Comparison of ENCODE assay signal across 8 cellular contexts in the genomic region with DNA sequence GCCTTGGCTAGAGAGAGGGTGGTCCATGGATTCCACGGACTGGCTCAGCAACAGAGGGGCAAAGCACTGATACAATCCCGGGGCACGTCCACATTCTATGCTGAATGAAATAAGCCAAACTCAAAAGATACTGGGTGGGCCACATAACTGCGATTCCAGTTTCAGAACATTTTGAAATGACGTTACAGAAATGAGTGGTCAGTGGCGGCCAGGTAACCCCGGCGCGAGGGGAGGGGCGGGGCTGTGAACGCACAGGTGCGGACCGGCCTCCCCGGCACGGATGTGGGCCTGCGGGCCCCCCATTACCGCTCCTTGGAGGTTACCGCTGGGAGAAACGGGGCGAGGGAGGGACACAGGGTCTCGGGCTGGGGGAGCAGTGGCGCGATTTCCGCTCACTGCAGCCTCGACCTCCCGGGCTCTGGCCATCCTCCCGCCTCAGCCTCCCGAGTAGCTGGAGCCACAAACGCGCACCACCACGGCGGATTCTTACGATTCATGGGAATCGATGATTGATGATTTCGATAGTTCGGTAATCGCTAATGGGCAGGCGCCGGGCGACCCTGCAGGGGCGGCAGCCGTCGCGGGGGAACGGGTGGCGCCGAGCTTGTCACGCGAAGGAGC. TPM values are rescaled to one million over a fixed set of nuclear protein-coding genes. Genes with fewer than 3 reads are reported as not detected.
DNase-seq lines count a peak whose midpoint lies in the region; ATAC-seq and TF ChIP-seq lines count a peak whose summit lies in the region.

No MANE protein-coding gene starts in this region.

- CTCF ChIA-PET in mammary epithelial cell (lab: Charles Lee; ENCODE audit: low non-redundant PET), result no interaction called here

- H3K9ac ChIP-seq in HUES6 (ENCODE audit: low read length) (peak overlapping the region; percentile 72), mammary epithelial cell (ENCODE audit: insufficient read depth, low read length) (peak overlapping the region; percentile 79), muscle layer of colon (ENCODE audit: low read length) (peak overlapping the region; percentile 37)

- intact Hi-C loops in mammary epithelial cell (cut with micrococcal nuclease), result no loop called here

- H3K27me3 ChIP-seq in HUES6 (ENCODE audit: control insufficient read depth, insufficient read depth, low read length), result no peaks in the 10 kb centered on the region
- H3K27me3 ChIP-seq in mammary epithelial cell (ENCODE audit: insufficient read depth, low read length), result no peaks in the 10 kb centered on the region
- H3K27me3 ChIP-seq in muscle layer of colon (ENCODE audit: control insufficient read depth in 1 of 2, insufficient read depth in 2 of 2, low read length in 2 of 2), result no peaks in the 10 kb centered on the region

- no peaks in the 10 kb centered on the region for H4K20me1 ChIP-seq in mammary epithelial cell (ENCODE audit: insufficient read depth, low read length)

- H3K9me3 ChIP-seq in HUES6 (ENCODE audit: control insufficient read depth, insufficient read depth, low read depth, low read length) (no peaks in the 10 kb centered on the region), mammary epithelial cell (replicated peaks; ENCODE audit: insufficient read depth, low read length) (no peaks in the 10 kb centered on the region), muscle layer of colon (ENCODE audit: low read length) (no peaks in the 10 kb centered on the region)

- ATAC-seq in GM18511 (IDR thresholded peaks at IDR 0.05; ENCODE audit: unreplicated experiment) (peak; percentile 14), HG02610 (IDR thresholded peaks at IDR 0.05; ENCODE audit: unreplicated experiment) (no peak), HG02973 (IDR thresholded peaks at IDR 0.05; ENCODE audit: unreplicated experiment) (no peak), HG02798 (IDR thresholded peaks at IDR 0.05; ENCODE audit: poor library complexity, unreplicated experiment) (no peak)

- peaks cover 17% of the 10 kb centered on the region for H3K36me3 ChIP-seq in HUES6 (ENCODE audit: control insufficient read depth, insufficient read depth, low read length)
- peaks cover 7% of the 10 kb centered on the region for H3K36me3 ChIP-seq in mammary epithelial cell (ENCODE audit: insufficient read depth, low read length)
- no peaks in the 10 kb centered on the region for H3K36me3 ChIP-seq in muscle layer of colon (ENCODE audit: insufficient read depth, low read length)

- TSS peak; percentile 75 for BruUV-seq in mammary epithelial cell (replicated peaks; lab: Mats Ljungman, UMichigan)

- H3K4me1 ChIP-seq in HUES6 (ENCODE audit: control insufficient read depth, insufficient read depth, low read length) (no peaks in the 10 kb centered on the region; the same call in 1 of the 2 replicates), mammary epithelial cell (ENCODE audit: insufficient read depth, low read length) (peaks cover 5% of the 10 kb centered on the region), muscle layer of colon (ENCODE audit: insufficient read depth, low read length) (peaks cover 4% of the 10 kb centered on the region)

- H3K27ac ChIP-seq in HUES6 (ENCODE audit: low read depth, low read length) (no peak overlapping the region; the same call in 1 of the 2 replicates), mammary epithelial cell (ENCODE audit: insufficient read depth, low read depth, low read length) (peak overlapping the region; percentile 78), muscle layer of colon (ENCODE audit: low read depth, low read length) (peak overlapping the region; percentile 53)

- H3K4me3 ChIP-seq in HUES6 (ENCODE audit: low read depth, low read length) (peak overlapping the region; percentile 90), mammary epithelial cell (replicated peaks in 1 of 3; ENCODE audit: insufficient read depth in 1 of 3, low read depth in 2 of 3, low read length in 3 of 3) (peak overlapping the region; percentile 89 to 98 (median 98)), muscle layer of colon (ENCODE audit: low read depth in 1 of 2, low read length in 2 of 2) (peak overlapping the region; percentile 80)

- 2% methylated on average over 25 of the region's 49 CpGs for WGBS in mammary epithelial cell (ENCODE audit: low coverage, missing lambda C conversion rate)

- TF ChIP-seq CTCF in mammary epithelial cell (conservative IDR thresholded peaks at IDR 0.05 in 1 of 2, IDR thresholded peaks at IDR 0.05 in 1 of 2; ENCODE audit: extremely low read depth in 1 of 2, insufficient read depth in 1 of 2, low read depth in 1 of 2, low read length in 2 of 2), result no peak

- H3K79me2 ChIP-seq in mammary epithelial cell (ENCODE audit: insufficient read depth, low read length), result peaks cover 79% of the 10 kb centered on the region

- in situ Hi-C loops in mammary epithelial cell (cut with MboI; ENCODE audit: low sequenced_read_pairs in 2 of 2), result no loop called here

- dilution Hi-C loops in mammary epithelial cell (cut with HindIII; ENCODE audit: low sequenced_read_pairs), result no loop called here

- peak overlapping the region; percentile 95 for H3K4me2 ChIP-seq in mammary epithelial cell (ENCODE audit: insufficient read depth, low read depth, low read length)

- peak overlapping the region; percentile 90 for H2AFZ ChIP-seq in mammary epithelial cell (ENCODE audit: low read depth, low read length)

- DNase-seq in mammary epithelial cell, result peak; percentile 17
- DNase-seq in NCI-H2196 treated with DMSO at 0.1 percent for 48 hours (lab: John Stamatoyannopoulos, UW; ENCODE audit: unreplicated experiment), result no peak

RNA-seq across cellular contexts. Expression of a gene that starts 0.6 kb away (rescaled TPM):
- total RNA-seq in mammary epithelial cell, result 100 to 1,000 TPM in 1 of 2 donors, 10 to 100 TPM in 1; 57.7 to 171 TPM
- 136 TPM for polyA plus RNA-seq in mammary epithelial cell
- 54.3 TPM for polyA minus RNA-seq in mammary epithelial cell

RNA-seq across cellular contexts. Expression of a gene that starts 11.5 kb away (rescaled TPM):
- 10 to 100 TPM in 1 of 2 donors, 1 to 10 TPM in 1; 2.5 to 20.3 TPM for total RNA-seq in mammary epithelial cell
- 2.1 TPM for polyA plus RNA-seq in mammary epithelial cell
- polyA minus RNA-seq in mammary epithelial cell, result 3.1 TPM

RNA-seq across cellular contexts. Expression of a gene that starts 24.0 kb away (rescaled TPM):
- not detected for total RNA-seq in mammary epithelial cell
- 0.06 TPM for polyA plus RNA-seq in mammary epithelial cell
- not detected for polyA minus RNA-seq in mammary epithelial cell

RNA-seq across cellular contexts. Expression of a gene that starts 24.0 kb away (rescaled TPM):
- total RNA-seq in mammary epithelial cell, result not detected
- 0.07 TPM for polyA plus RNA-seq in mammary epithelial cell
- not detected for polyA minus RNA-seq in mammary epithelial cell

RNA-seq across cellular contexts. Expression of a gene that starts 43.9 kb away (rescaled TPM):
- 10 to 100 TPM in 1 of 2 donors, 1 to 10 TPM in 1; 9.8 to 11.2 TPM for total RNA-seq in mammary epithelial cell
- polyA plus RNA-seq in mammary epithelial cell, result 5.1 TPM
- 1.7 TPM for polyA minus RNA-seq in mammary epithelial cell
